23 cellular contexts compared by ENCODE assay signal in the genomic region with DNA sequence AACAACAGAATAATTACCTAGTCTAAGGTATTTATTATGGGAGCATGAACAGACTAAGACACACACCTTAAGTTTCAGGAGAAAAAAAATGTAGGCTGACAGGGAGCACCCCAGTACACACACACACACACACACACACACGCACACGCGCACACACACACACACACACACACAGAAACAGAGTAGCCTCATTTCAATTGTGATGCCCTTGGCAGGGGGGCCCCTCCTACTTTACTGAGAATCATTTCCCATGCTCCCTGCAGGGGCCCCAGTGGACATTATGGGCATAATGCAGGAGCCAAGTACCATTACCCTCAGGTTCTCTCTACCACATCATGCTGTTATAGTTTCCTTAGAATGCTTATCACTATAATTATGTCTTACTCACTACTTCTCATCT.
DNase-seq lines count a peak whose midpoint lies in the region; ATAC-seq, FAIRE-seq and TF ChIP-seq lines count a peak whose summit lies in the region.
"Had no signal": no experiment of that assay in that cellular context is flagged by ENCODE, and none has a peak within 500 bp of the region (broad histone marks: within the 10 kb centered on the region; RNA-seq: fewer than 3 reads in every experiment).

No MANE protein-coding gene starts in this region.

- H2BK120ac ChIP-seq in IMR-90 (ENCODE audit: low read depth, low read length): no peak overlapping the region

- H3K18ac ChIP-seq in IMR-90 (ENCODE audit: low read depth, low read length): no peak overlapping the region

- TF ChIP-seq RAD21 in HepG2 (CRISPR knock-in tag; IDR thresholded peaks at IDR 0.05) (no peak), IMR-90 (IDR thresholded peaks at IDR 0.05; ENCODE audit: low read length) (no peak), K562 (CRISPR knock-in tag; conservative IDR thresholded peaks at IDR 0.05 in 1 of 2, IDR thresholded peaks at IDR 0.05 in 1 of 2) (no peak)

- H3K4me3 ChIP-seq in HepG2 (replicated peaks in 1 of 3; ENCODE audit: insufficient read depth in 1 of 3, low read depth in 2 of 3, low read length in 3 of 3): no peak overlapping the region
- no peak overlapping the region for H3K4me3 ChIP-seq in right lobe of liver
- H3K4me3 ChIP-seq in IMR-90 (ENCODE audit: insufficient read depth, low read depth, low read length): no peak overlapping the region
- H3K4me3 ChIP-seq in K562: no peak overlapping the region
- H3K4me3 ChIP-seq in neural progenitor cell: no peak overlapping the region
- H3K4me3 ChIP-seq in upper lobe of right lung: no peak overlapping the region
- H3K4me3 ChIP-seq: BLaER1 treated with 17β-estradiol and CSF1 and Interleukin-3, amounts not matched to agents 10 nM and 100 nM; GM23248; HAP-1 had no signal

- no peaks in the 10 kb centered on the region for H3K36me3 Mint-ChIP-seq in neural progenitor cell
- H3K36me3 Mint-ChIP-seq: CD8-positive, alpha-beta T cell; IgD-negative memory B cell had no signal

- no peak overlapping the region for H4K91ac ChIP-seq in IMR-90 (ENCODE audit: insufficient read depth, low read depth, low read length)

- TF ChIP-seq EP300 in HepG2 (IDR thresholded peaks at IDR 0.05; ENCODE audit: low read depth in 2 of 2, low read length in 2 of 2) (no peak), HepG2 (CRISPR knock-in tag; IDR thresholded peaks at IDR 0.05; ENCODE audit: borderline replicate concordance) (no peak), K562 (IDR thresholded peaks at IDR 0.05; ENCODE audit: low read length) (no peak)

- DNase-seq in HepG2 (ENCODE audit: low spot score): no peak
- no peak for DNase-seq in right lobe of liver
- no peak for DNase-seq in IMR-90
- DNase-seq in K562 (ENCODE audit: extremely low read depth in 1 of 4, low spot score in 3 of 4): peak in 1 of 4 experiments; percentile 36
- no peak for DNase-seq in neural progenitor cell (ENCODE audit: low spot score)
- no peak for DNase-seq in upper lobe of right lung
- no peak for DNase-seq in omental fat pad (ENCODE audit: low spot score)
- no peak for DNase-seq in DMS114 treated with DMSO at 0.1 percent for 48 hours (lab: John Stamatoyannopoulos, UW; ENCODE audit: unreplicated experiment)
- DNase-seq: 8988T; Calu3; CD8-positive, alpha-beta T cell; DMS53; DND-41; EL; GM23248; HFFc6 had no signal

- H3K27me3 Mint-ChIP-seq in neural progenitor cell (ENCODE audit: insufficient read depth, low read depth): peaks cover 13% of the 10 kb centered on the region

- intact Hi-C loops in HepG2 (cut with micrococcal nuclease; ENCODE audit: unreplicated experiment) (no loop called here), right lobe of liver (cut with DNase I) (no loop called here), IMR-90 (cut with micrococcal nuclease) (no loop called here), K562 (cut with micrococcal nuclease) (no loop called here), upper lobe of right lung (cut with DNase I) (no loop called here)

- H3K79me1 ChIP-seq in IMR-90 (ENCODE audit: low read depth in 1 of 2, low read length in 2 of 2): no peaks in the 10 kb centered on the region

- H3K4ac ChIP-seq in IMR-90 (ENCODE audit: low read depth, low read length): peak overlapping the region; percentile 39; the same call in 1 of the 2 replicates

- H3K9me1 ChIP-seq in IMR-90 (ENCODE audit: insufficient read depth, low read length): peaks cover 15% of the 10 kb centered on the region; the same call in 1 of the 2 replicates
- no peaks in the 10 kb centered on the region for H3K9me1 ChIP-seq in K562 (ENCODE audit: control insufficient read depth, insufficient read depth, low read length)

- no peaks in the 10 kb centered on the region for H3K36me3 ChIP-seq in HepG2 (replicated peaks in 1 of 2; ENCODE audit: control insufficient read depth in 1 of 2, insufficient read depth in 2 of 2, low read length in 2 of 2)
- H3K36me3 ChIP-seq in right lobe of liver: no peaks in the 10 kb centered on the region
- no peaks in the 10 kb centered on the region for H3K36me3 ChIP-seq in IMR-90 (ENCODE audit: control insufficient read depth, insufficient read depth, low read length)
- no peaks in the 10 kb centered on the region for H3K36me3 ChIP-seq in K562 (ENCODE audit: control insufficient read depth, insufficient read depth, low read length)
- no peaks in the 10 kb centered on the region for H3K36me3 ChIP-seq in neural progenitor cell
- no peaks in the 10 kb centered on the region for H3K36me3 ChIP-seq in upper lobe of right lung
- H3K36me3 ChIP-seq: BLaER1 treated with 17β-estradiol and CSF1 and Interleukin-3, amounts not matched to agents 10 nM and 100 nM; HAP-1 had no signal

- in situ Hi-C loops in HepG2 (cut with HindIII; ENCODE audit: extremely low pct_ligation_motif_present, low pct_unique_long_range_greater_than_20kb): no loop called here
- in situ Hi-C loops in IMR-90 (cut with MboI; ENCODE audit: low sequenced_read_pairs): no loop called here
- in situ Hi-C loops in K562 (cut with MboI): no loop called here

- TF ChIP-seq POLR2A in HepG2 (IDR thresholded peaks at IDR 0.05; ENCODE audit: insufficient read depth in 1 of 2, low read depth in 2 of 2, low read length in 2 of 2) (no peak), right lobe of liver (IDR thresholded peaks at IDR 0.05) (no peak), IMR-90 (IDR thresholded peaks at IDR 0.05; ENCODE audit: low read depth, low read length) (no peak), K562 (conservative IDR thresholded peaks at IDR 0.05) (no peak)

- H3K9me3 Mint-ChIP-seq in neural progenitor cell: no peaks in the 10 kb centered on the region
- H3K9me3 Mint-ChIP-seq: CD8-positive, alpha-beta T cell; HFFc6; IgD-negative memory B cell had no signal

- no peak overlapping the region for H2BK20ac ChIP-seq in IMR-90 (ENCODE audit: low read depth, low read length)

- H3K27ac ChIP-seq in HepG2 (ENCODE audit: extremely low read length, insufficient read depth, low read length): no peak overlapping the region
- no peak overlapping the region for H3K27ac ChIP-seq in right lobe of liver
- no peak overlapping the region for H3K27ac ChIP-seq in IMR-90 (ENCODE audit: insufficient read depth, low read length)
- H3K27ac ChIP-seq in K562 (ENCODE audit: extremely low read depth, low read depth, low read length): no peak overlapping the region
- H3K27ac ChIP-seq in neural progenitor cell: no peak overlapping the region
- no peak overlapping the region for H3K27ac ChIP-seq in upper lobe of right lung
- H3K27ac ChIP-seq: BLaER1 treated with 17β-estradiol and CSF1 and Interleukin-3, amounts not matched to agents 10 nM and 100 nM; GM23248; HL-60 had no signal

- POLR2A ChIA-PET in HepG2 (lab: Yijun Ruan, JAX): no interaction called here
- POLR2A ChIA-PET in IMR-90 (lab: Charles Lee; ENCODE audit: unreplicated experiment): no interaction called here
- POLR2A ChIA-PET in K562 (lab: Yijun Ruan, JAX): no interaction called here

- peaks cover 16% of the 10 kb centered on the region for H3K4me1 Mint-ChIP-seq in neural progenitor cell

- BruUV-seq in HepG2 (replicated peaks; lab: Mats Ljungman, UMichigan) (no TSS peak), IMR-90 (replicated peaks; lab: Mats Ljungman, UMichigan) (no TSS peak), K562 (replicated peaks; lab: Mats Ljungman, UMichigan) (no TSS peak)

- no peak overlapping the region for H4K8ac ChIP-seq in IMR-90 (ENCODE audit: low read depth in 2 of 2, low read length in 2 of 2)

- peaks cover 35% of the 10 kb centered on the region for H3K4me1 ChIP-seq in HepG2 (ENCODE audit: insufficient read depth, low read length)
- H3K4me1 ChIP-seq in right lobe of liver: no peaks in the 10 kb centered on the region
- H3K4me1 ChIP-seq in IMR-90 (ENCODE audit: control insufficient read depth, insufficient read depth, low read length): peaks cover 6% of the 10 kb centered on the region
- peaks cover 9 to 22% of the 10 kb centered on the region in 2 experiments; a peak in 4 of 5 replicates for H3K4me1 ChIP-seq in K562 (replicated peaks in 1 of 2; ENCODE audit: control insufficient read depth in 2 of 2, insufficient read depth in 2 of 2, low read length in 2 of 2)
- H3K4me1 ChIP-seq in neural progenitor cell: peaks cover 14% of the 10 kb centered on the region
- H3K4me1 ChIP-seq in upper lobe of right lung: no peaks in the 10 kb centered on the region
- H3K4me1 ChIP-seq: HAP-1 had no signal

- H3K56ac ChIP-seq in IMR-90 (ENCODE audit: extremely low read depth, insufficient read depth, low read length): no peak overlapping the region

- peak overlapping the region; percentile 69; the same call in 1 of the 3 replicates for H2BK15ac ChIP-seq in IMR-90 (ENCODE audit: low read depth, low read length)

- no peak overlapping the region for H3K4me3 Mint-ChIP-seq in neural progenitor cell
- H3K4me3 Mint-ChIP-seq: B cell; CD8-positive, alpha-beta T cell; HFFc6; IgD-negative memory B cell had no signal

- WGBS in HepG2 (ENCODE audit: low lambda C conversion rate): 57% methylated on average over 3 of the region's 3 CpGs
- WGBS in right lobe of liver (ENCODE audit: insufficient coverage, low coverage, low lambda C conversion rate, missing lambda C conversion rate): no CpG with 5 or more reads among the region's 3 CpGs
- WGBS in IMR-90 (ENCODE audit: extremely low coverage in 2 of 2, insufficient read length in 1 of 2), 2 experiments: no CpG with 5 or more reads among the region's 3 CpGs
- 84% methylated on average over 3 of the region's 3 CpGs for WGBS in K562 (ENCODE audit: insufficient coverage, low coverage, missing lambda C conversion rate)

- H2AK9ac ChIP-seq in IMR-90 (replicated peaks; ENCODE audit: low read depth, low read length, poor library complexity): no peak overlapping the region

- H3K9ac ChIP-seq in HepG2 (ENCODE audit: insufficient read depth, low read depth, low read length): no peak overlapping the region
- H3K9ac ChIP-seq in IMR-90 (ENCODE audit: low read depth, low read length): no peak overlapping the region
- no peak overlapping the region for H3K9ac ChIP-seq in K562 (ENCODE audit: insufficient read depth in 1 of 2, low read depth in 2 of 2, low read length in 2 of 2)
- H3K9ac ChIP-seq in neural progenitor cell: no peak overlapping the region
- H3K9ac ChIP-seq: BLaER1 treated with 17β-estradiol and CSF1 and Interleukin-3, amounts not matched to agents 10 nM and 100 nM had no signal

- H3K79me2 ChIP-seq in HepG2 (ENCODE audit: insufficient read depth, low read length): no peaks in the 10 kb centered on the region
- H3K79me2 ChIP-seq in K562 (ENCODE audit: control insufficient read depth, insufficient read depth, low read length): no peaks in the 10 kb centered on the region
- H3K79me2 ChIP-seq in neural progenitor cell (ENCODE audit: low read depth): no peaks in the 10 kb centered on the region

- no peak overlapping the region for H2AFZ ChIP-seq in HepG2 (ENCODE audit: low read length)
- H2AFZ ChIP-seq in IMR-90 (replicated peaks; ENCODE audit: low read length, poor library complexity): no peak overlapping the region
- no peak overlapping the region for H2AFZ ChIP-seq in K562 (ENCODE audit: low read depth, low read length)
- H2AFZ ChIP-seq in neural progenitor cell (replicated peaks): no peak overlapping the region

- H3K4me2 ChIP-seq in HepG2 (ENCODE audit: low read depth, low read length) (no peak overlapping the region), IMR-90 (ENCODE audit: low read depth, low read length) (no peak overlapping the region), K562 (ENCODE audit: insufficient read depth, low read length) (no peak overlapping the region), neural progenitor cell (no peak overlapping the region)
- H3K4me2 ChIP-seq: BLaER1 treated with 17β-estradiol and CSF1 and Interleukin-3, amounts not matched to agents 10 nM and 100 nM had no signal

- TF ChIP-seq CTCF in HepG2 (CRISPR knock-in tag; IDR thresholded peaks at IDR 0.05): no peak
- TF ChIP-seq CTCF in right lobe of liver (IDR thresholded peaks at IDR 0.05): no peak
- no peak for TF ChIP-seq CTCF in IMR-90 (conservative IDR thresholded peaks at IDR 0.05; ENCODE audit: low read depth, low read length)
- peak in 1 of 3 experiments; percentile 16; a peak in 1 of 6 replicates for TF ChIP-seq CTCF in K562 (IDR thresholded peaks at IDR 0.05 in 2 of 3, conservative IDR thresholded peaks at IDR 0.05 in 1 of 3; ENCODE audit: insufficient read depth in 2 of 3, low read depth in 1 of 3, low read length in 3 of 3)
- no peak for TF ChIP-seq CTCF in neural progenitor cell (IDR thresholded peaks at IDR 0.05)
- no peak for TF ChIP-seq CTCF in upper lobe of right lung (IDR thresholded peaks at IDR 0.05)
- TF ChIP-seq CTCF in omental fat pad (IDR thresholded peaks at IDR 0.05): no peak

- no peak overlapping the region for H4K5ac ChIP-seq in IMR-90 (ENCODE audit: low read depth, low read length)

- peaks cover 0 to 2% of the 10 kb centered on the region in 2 experiments; a peak in 2 of 5 replicates for H3K27me3 ChIP-seq in HepG2 (ENCODE audit: control insufficient read depth in 1 of 2, insufficient read depth in 2 of 2, low read length in 2 of 2)
- no peaks in the 10 kb centered on the region for H3K27me3 ChIP-seq in right lobe of liver
- H3K27me3 ChIP-seq in IMR-90 (ENCODE audit: control insufficient read depth, insufficient read depth, low read length): no peaks in the 10 kb centered on the region
- no peaks in the 10 kb centered on the region for H3K27me3 ChIP-seq in K562 (ENCODE audit: control insufficient read depth in 2 of 2, insufficient read depth in 2 of 2, low read length in 2 of 2)
- H3K27me3 ChIP-seq in neural progenitor cell: no peaks in the 10 kb centered on the region
- no peaks in the 10 kb centered on the region for H3K27me3 ChIP-seq in upper lobe of right lung
- H3K27me3 ChIP-seq: BLaER1 treated with 17β-estradiol and CSF1 and Interleukin-3, amounts not matched to agents 10 nM and 100 nM had no signal

- H3K9me3 ChIP-seq in HepG2 (ENCODE audit: low read length): no peaks in the 10 kb centered on the region
- no peaks in the 10 kb centered on the region for H3K9me3 ChIP-seq in right lobe of liver
- no peaks in the 10 kb centered on the region for H3K9me3 ChIP-seq in IMR-90 (ENCODE audit: control insufficient read depth, insufficient read depth, low read length)
- H3K9me3 ChIP-seq in K562 (replicated peaks; ENCODE audit: control insufficient read depth, insufficient read depth, low read depth, low read length): no peaks in the 10 kb centered on the region
- no peaks in the 10 kb centered on the region for H3K9me3 ChIP-seq in neural progenitor cell (ENCODE audit: low read depth)
- H3K9me3 ChIP-seq in upper lobe of right lung: no peaks in the 10 kb centered on the region
- H3K9me3 ChIP-seq: HAP-1 had no signal

- peaks cover 2% of the 10 kb centered on the region for H3F3A ChIP-seq in neural progenitor cell (ENCODE audit: low read depth)

- dilution Hi-C loops in IMR-90 (cut with HindIII; ENCODE audit: low sequenced_read_pairs, unreplicated experiment): no loop called here

- H2AK5ac ChIP-seq in IMR-90 (ENCODE audit: low read depth, low read length): peak overlapping the region; percentile 57; the same call in 1 of the 2 replicates

- peak overlapping the region; percentile 21 for H3K27ac Mint-ChIP-seq in neural progenitor cell
- H3K27ac Mint-ChIP-seq: B cell; CD8-positive, alpha-beta T cell; HFFc6 had no signal

- ATAC-seq in HepG2 (peak; percentile 31; the same call in 2 of the 3 replicates), right lobe of liver (no peak), IMR-90 (ENCODE audit: low read depth) (no peak), K562 (peak; percentile 45), upper lobe of right lung (no peak), omental fat pad (ENCODE audit: low FRiP score) (no peak)
- ATAC-seq: CD8-positive, alpha-beta T cell had no signal

- H4K20me1 ChIP-seq in HepG2 (ENCODE audit: insufficient read depth, low read length): no peaks in the 10 kb centered on the region
- no peaks in the 10 kb centered on the region for H4K20me1 ChIP-seq in IMR-90 (ENCODE audit: insufficient read depth, low read length)
- no peaks in the 10 kb centered on the region for H4K20me1 ChIP-seq in K562 (replicated peaks; ENCODE audit: control insufficient read depth, insufficient read depth, low read length)
- H4K20me1 ChIP-seq in neural progenitor cell (ENCODE audit: low read depth): no peaks in the 10 kb centered on the region
- H4K20me1 ChIP-seq: BLaER1 treated with 17β-estradiol and CSF1 and Interleukin-3, amounts not matched to agents 10 nM and 100 nM had no signal

- no peak overlapping the region for H2BK5ac ChIP-seq in IMR-90 (ENCODE audit: low read depth, low read length, poor library complexity, severe bottlenecking)

- CTCF ChIA-PET in HepG2 (lab: Yijun Ruan, JAX; ENCODE audit: low intra/inter-chr PET ratio, low total read pairs): no interaction called here
- CTCF ChIA-PET in IMR-90 (lab: Yijun Ruan, JAX): no interaction called here
- CTCF ChIA-PET in K562 (lab: Yijun Ruan, JAX; ENCODE audit: low intra/inter-chr PET ratio): no interaction called here

- FAIRE-seq in HepG2 (lab: Jason Lieb, UNC): no peak
- FAIRE-seq in K562 (lab: Jason Lieb, UNC): no peak
- FAIRE-seq: GM12891, GM18507 had no signal

- peak overlapping the region; percentile 45; the same call in 1 of the 2 replicates for H3K14ac ChIP-seq in IMR-90 (replicated peaks; ENCODE audit: low read depth, low read length)

- no peak overlapping the region for H3K23ac ChIP-seq in IMR-90 (ENCODE audit: low read depth, low read length)

Comparison
In these comparisons a context has a peak if more than half of its experiments do, and no peak if none do; other contexts are left out.
1. ATAC-seq: peak in HepG2 (single experiment) and K562 (single experiment); none in right lobe of liver (0 of 4), IMR-90 (single experiment), upper lobe of right lung (single experiment) and omental fat pad (single experiment).